Comparison of ENCODE assay signal across 26 cellular contexts in genomic region chr19:28128341-28128740, GRCh38.
A peak's percentile ranks its signal among the peaks of the same experiment; 100 is the strongest.
DNase-seq lines count a peak whose midpoint lies in the region; ATAC-seq, FAIRE-seq and TF ChIP-seq lines count a peak whose summit lies in the region.
"Had no signal": no experiment of that assay in that cellular context is flagged by ENCODE, and none has a peak within 500 bp of the region (broad histone marks: within the 10 kb centered on the region; RNA-seq: fewer than 3 reads in every experiment).

No MANE protein-coding gene starts in this region.

- peak overlapping the region; percentile 77 for H2AK5ac ChIP-seq in mesenchymal stem cell (ENCODE audit: low read length, severe bottlenecking)

- H3K79me2 ChIP-seq in OCI-LY3 (ENCODE audit: low read length) (no peaks in the 10 kb centered on the region), neural progenitor cell (ENCODE audit: low read depth) (no peaks in the 10 kb centered on the region), smooth muscle cell (ENCODE audit: low read depth) (no peaks in the 10 kb centered on the region)

- H2BK15ac ChIP-seq in mesenchymal stem cell (ENCODE audit: low read depth, poor library complexity, severe bottlenecking): no peak overlapping the region

- H4K20me1 ChIP-seq in OCI-LY3 (ENCODE audit: insufficient read depth, low read length) (no peaks in the 10 kb centered on the region), neural progenitor cell (ENCODE audit: low read depth) (no peaks in the 10 kb centered on the region), smooth muscle cell (ENCODE audit: low read depth) (no peaks in the 10 kb centered on the region)
- H4K20me1 ChIP-seq: BLaER1 had no signal

- H3K18ac ChIP-seq in mesenchymal stem cell (ENCODE audit: low read depth in 1 of 2, low read length in 2 of 2): no peak overlapping the region

- H3K4me1 Mint-ChIP-seq in neural progenitor cell: peaks cover 36% of the 10 kb centered on the region
- H3K4me1 Mint-ChIP-seq in activated T-helper 2 cell treated with anti-CD3 and anti-CD28 coated beads, Interferon-gamma antibody, Interleukin-2, Interleukin-4, amounts not matched to agents 10 μg/mL and 5 μg/mL and 100 μg/mL, durations not matched to agents 14 hours and 24 hours and 36 hours (ENCODE audit: low read depth): no peaks in the 10 kb centered on the region
- H3K4me1 Mint-ChIP-seq: B cell; CD4-positive, CD25-positive, alpha-beta regulatory T cell had no signal

- no peaks in the 10 kb centered on the region for H3K79me1 ChIP-seq in mesenchymal stem cell (replicated peaks; ENCODE audit: low read length, poor library complexity, severe bottlenecking)

- H3K4me1 ChIP-seq in OCI-LY3 (ENCODE audit: low read length): peaks cover 65% of the 10 kb centered on the region
- peaks cover 7% of the 10 kb centered on the region for H3K4me1 ChIP-seq in mesenchymal stem cell (ENCODE audit: control insufficient read depth, insufficient read depth, low read depth, low read length)
- H3K4me1 ChIP-seq in neural progenitor cell: peaks cover 26% of the 10 kb centered on the region
- peaks cover 2% of the 10 kb centered on the region for H3K4me1 ChIP-seq in smooth muscle cell (ENCODE audit: low read depth)
- H3K4me1 ChIP-seq: BLaER1, Caco-2 had no signal

- H3K27me3 ChIP-seq in OCI-LY3 (ENCODE audit: low read depth, low read length) (no peaks in the 10 kb centered on the region), mesenchymal stem cell (ENCODE audit: control insufficient read depth in 1 of 2, insufficient read depth in 1 of 2, low read length in 2 of 2) (peaks cover 0 to 7% of the 10 kb centered on the region in 2 experiments), neural progenitor cell (no peaks in the 10 kb centered on the region), smooth muscle cell (ENCODE audit: low read depth) (no peaks in the 10 kb centered on the region)
- H3K27me3 ChIP-seq: BLaER1 had no signal

- DNase-seq in D721Med (ENCODE audit: insufficient read length, low spot score) (peak; percentile 47), mesenchymal stem cell (no peak), neural progenitor cell (ENCODE audit: low spot score) (peak; percentile 11), epidermal melanocyte (ENCODE audit: insufficient read length, low spot score) (no peak), smooth muscle cell (lab: John Stamatoyannopoulos, UW; ENCODE audit: unreplicated experiment) (no peak)
- no peak for DNase-seq in activated T-helper 2 cell treated with anti-CD3 and anti-CD28 coated beads, Interferon-gamma antibody, Interleukin-2, Interleukin-4, amounts not matched to agents 10 μg/mL and 5 μg/mL and 100 μg/mL, durations not matched to agents 14 hours and 24 hours and 36 hours (ENCODE audit: low spot score)
- DNase-seq: Caco-2; CD4-positive, CD25-positive, alpha-beta regulatory T cell; CD8-positive, alpha-beta T cell; DMS 273 treated with DMSO at 0.1 percent for 48 hours; DMS79; EL; GDM1; GM23248; H9 had no signal

- no peak overlapping the region for H3K4me3 Mint-ChIP-seq in neural progenitor cell
- H3K4me3 Mint-ChIP-seq in activated T-helper 2 cell treated with anti-CD3 and anti-CD28 coated beads, Interferon-gamma antibody, Interleukin-2, Interleukin-4, amounts not matched to agents 10 μg/mL and 5 μg/mL and 100 μg/mL, durations not matched to agents 14 hours and 24 hours and 36 hours (ENCODE audit: low read depth): no peak overlapping the region
- H3K4me3 Mint-ChIP-seq: B cell; CD4-positive, CD25-positive, alpha-beta regulatory T cell; CD8-positive, alpha-beta T cell; H9 had no signal

- H2BK5ac ChIP-seq in mesenchymal stem cell (ENCODE audit: low read depth, low read length, poor library complexity, severe bottlenecking): no peak overlapping the region

- H3K23ac ChIP-seq in mesenchymal stem cell (ENCODE audit: low read length in 2 of 2): no peak overlapping the region

- 71% methylated on average over 3 of the region's 4 CpGs for WGBS in mesenchymal stem cell
- WGBS in smooth muscle cell (ENCODE audit: low lambda C conversion rate): 98% methylated on average over 4 of the region's 4 CpGs

- peaks cover 5% of the 10 kb centered on the region for H3K27me3 Mint-ChIP-seq in neural progenitor cell (ENCODE audit: insufficient read depth, low read depth)
- H3K27me3 Mint-ChIP-seq in activated T-helper 2 cell treated with anti-CD3 and anti-CD28 coated beads, Interferon-gamma antibody, Interleukin-2, Interleukin-4, amounts not matched to agents 10 μg/mL and 5 μg/mL and 100 μg/mL, durations not matched to agents 14 hours and 24 hours and 36 hours (ENCODE audit: low read depth): no peaks in the 10 kb centered on the region
- H3K27me3 Mint-ChIP-seq: B cell; CD4-positive, CD25-positive, alpha-beta regulatory T cell had no signal

- TF ChIP-seq CTCF in D721Med (IDR thresholded peaks at IDR 0.05; ENCODE audit: insufficient read depth, missing control alignments) (no peak), OCI-LY3 (IDR thresholded peaks at IDR 0.05; ENCODE audit: low read depth, low read length) (no peak), neural progenitor cell (IDR thresholded peaks at IDR 0.05) (no peak), smooth muscle cell (IDR thresholded peaks at IDR 0.05; ENCODE audit: borderline replicate concordance, insufficient read depth, poor library complexity, severe bottlenecking) (no peak)

- no peak overlapping the region for H3K27ac Mint-ChIP-seq in neural progenitor cell
- H3K27ac Mint-ChIP-seq in activated T-helper 2 cell treated with anti-CD3 and anti-CD28 coated beads, Interferon-gamma antibody, Interleukin-2, Interleukin-4, amounts not matched to agents 10 μg/mL and 5 μg/mL and 100 μg/mL, durations not matched to agents 14 hours and 24 hours and 36 hours: no peak overlapping the region
- H3K27ac Mint-ChIP-seq: B cell; CD8-positive, alpha-beta T cell; H9 had no signal

- H3K27ac ChIP-seq in OCI-LY3 (ENCODE audit: low read length): peak overlapping the region; percentile 94
- no peak overlapping the region for H3K27ac ChIP-seq in mesenchymal stem cell (ENCODE audit: low read length, poor library complexity, severe bottlenecking)
- H3K27ac ChIP-seq in neural progenitor cell: no peak overlapping the region
- H3K27ac ChIP-seq in smooth muscle cell (ENCODE audit: low read depth): no peak overlapping the region
- H3K27ac ChIP-seq: 22Rv1, BLaER1, C4-2B, GM23248 had no signal

- peak overlapping the region; percentile 82; the same call in 1 of the 2 replicates for H3K4me2 ChIP-seq in OCI-LY3 (ENCODE audit: low read length)
- H3K4me2 ChIP-seq in mesenchymal stem cell (ENCODE audit: low read length, poor library complexity, severe bottlenecking): no peak overlapping the region
- no peak overlapping the region for H3K4me2 ChIP-seq in neural progenitor cell
- H3K4me2 ChIP-seq in smooth muscle cell: no peak overlapping the region
- H3K4me2 ChIP-seq: BLaER1 had no signal

- no peak overlapping the region for H2AFZ ChIP-seq in OCI-LY3 (ENCODE audit: low read depth, low read length)
- H2AFZ ChIP-seq in mesenchymal stem cell (ENCODE audit: low read depth, low read length): no peak overlapping the region
- no peak overlapping the region for H2AFZ ChIP-seq in neural progenitor cell (replicated peaks)
- no peak overlapping the region for H2AFZ ChIP-seq in smooth muscle cell (ENCODE audit: low read depth)
- H2AFZ ChIP-seq: GM23248 had no signal

- no peak overlapping the region for H4K8ac ChIP-seq in mesenchymal stem cell (ENCODE audit: low read length)

- H2BK12ac ChIP-seq in mesenchymal stem cell (ENCODE audit: low read length in 2 of 2): no peak overlapping the region

- H3K9ac ChIP-seq in OCI-LY3 (ENCODE audit: low read length) (peak overlapping the region; percentile 86; the same call in 1 of the 2 replicates), mesenchymal stem cell (ENCODE audit: low read length) (no peak overlapping the region), neural progenitor cell (no peak overlapping the region), smooth muscle cell (ENCODE audit: low read depth) (no peak overlapping the region)
- H3K9ac ChIP-seq: BLaER1, GM23248 had no signal

- H3K4ac ChIP-seq in mesenchymal stem cell (ENCODE audit: low read depth in 1 of 2, low read length in 2 of 2): no peak overlapping the region

- no peaks in the 10 kb centered on the region for H3K36me3 Mint-ChIP-seq in neural progenitor cell
- no peaks in the 10 kb centered on the region for H3K36me3 Mint-ChIP-seq in activated T-helper 2 cell treated with anti-CD3 and anti-CD28 coated beads, Interferon-gamma antibody, Interleukin-2, Interleukin-4, amounts not matched to agents 10 μg/mL and 5 μg/mL and 100 μg/mL, durations not matched to agents 14 hours and 24 hours and 36 hours (ENCODE audit: low read depth)
- H3K36me3 Mint-ChIP-seq: CD4-positive, CD25-positive, alpha-beta regulatory T cell; CD8-positive, alpha-beta T cell had no signal

- H3K36me3 ChIP-seq in OCI-LY3 (replicated peaks; ENCODE audit: low read depth, low read length): peaks cover 5% of the 10 kb centered on the region
- no peaks in the 10 kb centered on the region for H3K36me3 ChIP-seq in mesenchymal stem cell (ENCODE audit: control insufficient read depth in 1 of 2, insufficient read depth in 2 of 2, low read depth in 1 of 2, low read length in 2 of 2)
- H3K36me3 ChIP-seq in neural progenitor cell: no peaks in the 10 kb centered on the region
- no peaks in the 10 kb centered on the region for H3K36me3 ChIP-seq in smooth muscle cell (ENCODE audit: low read depth)
- H3K36me3 ChIP-seq: BLaER1 had no signal

- no peak overlapping the region for H3K14ac ChIP-seq in mesenchymal stem cell (ENCODE audit: low read length in 2 of 2)

- 0 out of 2 replicates have a peak, but pooled peaks cover 7% of the 10 kb centered on the region for H3K9me3 ChIP-seq in OCI-LY3 (ENCODE audit: insufficient read depth, low read length)
- no peaks in the 10 kb centered on the region for H3K9me3 ChIP-seq in mesenchymal stem cell (ENCODE audit: control insufficient read depth, low read length)
- no peaks in the 10 kb centered on the region for H3K9me3 ChIP-seq in neural progenitor cell (ENCODE audit: low read depth)
- H3K9me3 ChIP-seq in smooth muscle cell (replicated peaks; ENCODE audit: low read depth): no peaks in the 10 kb centered on the region
- H3K9me3 ChIP-seq: BLaER1, Caco-2 had no signal

- peaks cover 7% of the 10 kb centered on the region for H3F3A ChIP-seq in neural progenitor cell (ENCODE audit: low read depth)
- no peaks in the 10 kb centered on the region for H3F3A ChIP-seq in smooth muscle cell (ENCODE audit: low read depth)

- intact Hi-C loops in activated T-helper 2 cell treated with anti-CD3 and anti-CD28 coated beads, Interferon-gamma antibody, Interleukin-2, Interleukin-4, amounts not matched to agents 10 μg/mL and 5 μg/mL and 100 μg/mL, durations not matched to agents 14 hours and 24 hours and 36 hours (cut with micrococcal nuclease): no loop called here

- H3K9me3 Mint-ChIP-seq in neural progenitor cell: peaks cover 4% of the 10 kb centered on the region
- H3K9me3 Mint-ChIP-seq in activated T-helper 2 cell treated with anti-CD3 and anti-CD28 coated beads, Interferon-gamma antibody, Interleukin-2, Interleukin-4, amounts not matched to agents 10 μg/mL and 5 μg/mL and 100 μg/mL, durations not matched to agents 14 hours and 24 hours and 36 hours: peaks cover 5% of the 10 kb centered on the region
- H3K9me3 Mint-ChIP-seq: H9 had no signal

- no peak overlapping the region for H2BK120ac ChIP-seq in mesenchymal stem cell (ENCODE audit: low read depth, low read length)

- FAIRE-seq in D721Med (lab: Jason Lieb, UNC): peak; percentile 91
- FAIRE-seq: A204.1, GM12891, GM18507, H1 had no signal

- no peak overlapping the region for H4K91ac ChIP-seq in mesenchymal stem cell (ENCODE audit: low read length)

- no peak overlapping the region for H3K4me3 ChIP-seq in OCI-LY3 (ENCODE audit: low read length)
- no peak overlapping the region for H3K4me3 ChIP-seq in mesenchymal stem cell (ENCODE audit: insufficient read depth in 1 of 2, low read depth in 1 of 2, low read length in 2 of 2)
- no peak overlapping the region for H3K4me3 ChIP-seq in neural progenitor cell
- H3K4me3 ChIP-seq in smooth muscle cell: no peak overlapping the region
- H3K4me3 ChIP-seq: BLaER1, GM23248 had no signal

- ATAC-seq in GM18519 (IDR thresholded peaks at IDR 0.05; ENCODE audit: low FRiP score, unreplicated experiment): no peak
- ATAC-seq: CD8-positive, alpha-beta T cell; HCT116 had no signal

Comparison
In these comparisons a context has a peak if more than half of its experiments do, and no peak if none do; other contexts are left out.
1. DNase-seq: peak in D721Med (single experiment) and neural progenitor cell (single experiment); none in mesenchymal stem cell (single experiment), epidermal melanocyte (single experiment), activated T-helper 2 cell treated with anti-CD3 and anti-CD28 coated beads, Interferon-gamma antibody, Interleukin-2, Interleukin-4, amounts not matched to agents 10 μg/mL and 5 μg/mL and 100 μg/mL, durations not matched to agents 14 hours and 24 hours and 36 hours (single experiment) and smooth muscle cell (single experiment).